In the genomic region with DNA sequence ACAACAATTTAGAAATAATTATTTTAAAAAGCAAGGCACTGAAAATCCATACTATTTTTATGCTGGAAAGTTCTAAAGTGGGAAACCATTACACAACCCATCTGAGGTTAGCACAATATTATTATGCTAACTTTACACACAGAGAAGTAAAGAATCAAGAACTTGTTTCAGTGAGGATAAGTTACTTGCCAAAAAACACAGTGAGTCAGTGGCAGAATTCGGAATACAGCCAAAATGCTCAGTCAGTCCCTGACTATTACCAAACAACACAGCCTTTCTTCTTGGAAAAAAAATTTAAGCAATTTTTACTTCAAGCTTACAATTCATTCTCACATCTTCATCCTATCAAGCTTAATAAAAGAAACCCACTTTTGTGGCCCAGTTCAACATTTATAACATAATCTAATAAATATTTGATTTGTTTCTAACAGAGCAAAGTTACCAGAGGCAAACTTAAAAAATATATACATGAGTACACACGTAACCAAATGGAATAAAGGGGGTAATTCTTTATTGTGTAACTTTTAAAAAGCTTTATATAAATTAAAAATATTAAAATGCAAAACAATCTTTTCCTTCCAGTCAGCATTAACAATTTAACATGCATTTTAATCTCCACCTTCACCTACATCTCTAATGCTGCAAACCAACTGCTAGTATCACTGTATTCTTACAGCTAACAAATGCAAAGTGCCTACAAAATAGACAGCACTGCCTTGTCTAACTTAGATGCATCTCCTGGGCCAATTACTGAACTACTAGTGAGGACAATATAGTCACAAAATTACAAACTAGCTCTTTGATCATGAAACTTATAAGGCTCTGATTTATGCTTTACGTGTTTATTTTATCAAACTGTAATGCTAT, we compare ENCODE assay signal across 1 cellular context.
TF ChIP-seq lines count a peak whose summit lies in the region.

No MANE protein-coding gene starts in this region.

TF ChIP-seq in HepG2, 621 proteins besides CTCF, POLR2A, EP300 and RAD21 (continued from another document):
- TF ChIP-seq NFKB2 (CRISPR knock-in tag; IDR thresholded peaks at IDR 0.05; ENCODE audit: borderline replicate concordance) (no peak), IKZF4 (CRISPR knock-in tag; IDR thresholded peaks at IDR 0.05; ENCODE audit: borderline replicate concordance, low read depth, not compliant biosample characterization) (no peak), ZNF749 (CRISPR knock-in tag; IDR thresholded peaks at IDR 0.05; ENCODE audit: borderline replicate concordance) (no peak), ZNF281 (CRISPR knock-in tag; IDR thresholded peaks at IDR 0.05; ENCODE audit: borderline replicate concordance) (no peak), FIP1L1 (IDR thresholded peaks at IDR 0.05; ENCODE audit: borderline replicate concordance, insufficient read depth, low read depth, low read length) (no peak), RFX5 (IDR thresholded peaks at IDR 0.05; ENCODE audit: low read depth, low read length) (no peak), ZNF768 (CRISPR knock-in tag; IDR thresholded peaks at IDR 0.05) (no peak), RFXANK (CRISPR knock-in tag; IDR thresholded peaks at IDR 0.05) (no peak), AHR (CRISPR knock-in tag; IDR thresholded peaks at IDR 0.05) (no peak), ZNF619 (CRISPR knock-in tag; IDR thresholded peaks at IDR 0.05) (no peak)
